ENCODE assay signal across 14 cellular contexts in the genomic region with DNA sequence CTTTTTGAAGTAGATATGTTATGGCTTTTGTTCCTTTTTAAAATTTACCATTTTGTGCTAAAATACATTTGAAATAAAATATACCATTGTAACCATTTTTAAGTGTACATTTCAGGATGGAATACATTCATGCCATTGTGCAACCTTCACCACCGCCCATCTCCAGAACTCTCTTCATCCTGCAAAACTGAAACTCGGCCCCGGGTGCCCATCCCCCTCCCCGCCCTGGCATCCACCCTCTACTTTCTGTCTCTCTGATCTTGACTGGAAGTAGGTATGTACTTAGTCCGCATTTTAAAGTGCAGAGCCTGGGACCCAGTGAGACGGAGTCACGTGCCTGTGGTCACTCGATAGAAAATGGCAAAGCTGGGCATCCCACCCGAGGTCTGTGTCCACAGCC. TPM values are rescaled to one million over a fixed set of nuclear protein-coding genes. Genes with fewer than 3 reads are reported as not detected.
DNase-seq lines count a peak whose midpoint lies in the region; ATAC-seq and TF ChIP-seq lines count a peak whose summit lies in the region.
"Had no signal": no experiment of that assay in that cellular context is flagged by ENCODE, and none has a peak within 500 bp of the region (broad histone marks: within the 10 kb centered on the region; RNA-seq: fewer than 3 reads in every experiment).

No MANE protein-coding gene starts in this region.

- peak overlapping the region; percentile 83 for H3K27ac Mint-ChIP-seq in activated CD4-positive, alpha-beta T cell treated with anti-CD3 and anti-CD28 coated beads, Interleukin-2, amount 10 ng/mL, durations not matched to agents 7 days and 5 days
- H3K27ac Mint-ChIP-seq in neural progenitor cell: no peak overlapping the region
- H3K27ac Mint-ChIP-seq: HFFc6 had no signal

- no peak overlapping the region for H3K4me3 Mint-ChIP-seq in activated CD4-positive, alpha-beta T cell treated with anti-CD3 and anti-CD28 coated beads, Interleukin-2, amount 10 ng/mL, durations not matched to agents 7 days and 5 days
- no peak overlapping the region for H3K4me3 Mint-ChIP-seq in neural progenitor cell
- H3K4me3 Mint-ChIP-seq: HFFc6 had no signal

- intact Hi-C loops in left cardiac atrium (cut with DNase I): no loop called here

- H3K4me1 ChIP-seq in MM.1S (ENCODE audit: low read length): peaks cover 26% of the 10 kb centered on the region
- H3K4me1 ChIP-seq in neural progenitor cell: peaks cover 33% of the 10 kb centered on the region
- H3K4me1 ChIP-seq: A549 had no signal

- H3K4me2 ChIP-seq in MM.1S (ENCODE audit: low read depth, low read length) (0 out of 2 replicates have a peak overlapping the region, but pooled peaks have one; percentile 8), neural progenitor cell (peak overlapping the region; percentile 41)
- H3K4me2 ChIP-seq: A549 had no signal

- H4K20me1 ChIP-seq in MM.1S (ENCODE audit: insufficient read depth, low read length): no peaks in the 10 kb centered on the region
- H4K20me1 ChIP-seq in neural progenitor cell (ENCODE audit: low read depth): no peaks in the 10 kb centered on the region

- H3K9me3 Mint-ChIP-seq in activated CD4-positive, alpha-beta T cell treated with anti-CD3 and anti-CD28 coated beads, Interleukin-2, amount 10 ng/mL, durations not matched to agents 7 days and 5 days: peaks cover 3% of the 10 kb centered on the region
- H3K9me3 Mint-ChIP-seq in neural progenitor cell: peaks cover 2% of the 10 kb centered on the region
- H3K9me3 Mint-ChIP-seq: HFFc6 had no signal

- H3K27ac ChIP-seq in MM.1S (ENCODE audit: low read length): no peak overlapping the region
- peak overlapping the region; percentile 46 for H3K27ac ChIP-seq in caudate nucleus (ENCODE audit: low read depth, low read length)
- no peak overlapping the region for H3K27ac ChIP-seq in neural progenitor cell
- H3K27ac ChIP-seq: A549, C4-2B had no signal

- H3K36me3 ChIP-seq in MM.1S (replicated peaks; ENCODE audit: insufficient read depth, low read length) (no peaks in the 10 kb centered on the region), neural progenitor cell (no peaks in the 10 kb centered on the region)

- H3K79me2 ChIP-seq in MM.1S (ENCODE audit: low read length) (no peaks in the 10 kb centered on the region), neural progenitor cell (ENCODE audit: low read depth) (no peaks in the 10 kb centered on the region)

- no peak for ATAC-seq in left cardiac atrium
- ATAC-seq: A549 had no signal

- no peak for TF ChIP-seq CTCF in MM.1S (IDR thresholded peaks at IDR 0.05; ENCODE audit: low read length)
- TF ChIP-seq CTCF in neural progenitor cell (IDR thresholded peaks at IDR 0.05): no peak

- H3K27me3 Mint-ChIP-seq in activated CD4-positive, alpha-beta T cell treated with anti-CD3 and anti-CD28 coated beads, Interleukin-2, amount 10 ng/mL, durations not matched to agents 7 days and 5 days: peaks cover 3% of the 10 kb centered on the region
- H3K27me3 Mint-ChIP-seq in neural progenitor cell (ENCODE audit: insufficient read depth, low read depth): no peaks in the 10 kb centered on the region

- H3K9ac ChIP-seq in MM.1S (ENCODE audit: low read length) (no peak overlapping the region), neural progenitor cell (no peak overlapping the region)

- peaks cover 35% of the 10 kb centered on the region for H3K4me1 Mint-ChIP-seq in activated CD4-positive, alpha-beta T cell treated with anti-CD3 and anti-CD28 coated beads, Interleukin-2, amount 10 ng/mL, durations not matched to agents 7 days and 5 days
- peaks cover 34% of the 10 kb centered on the region for H3K4me1 Mint-ChIP-seq in neural progenitor cell

- H3K36me3 Mint-ChIP-seq in activated CD4-positive, alpha-beta T cell treated with anti-CD3 and anti-CD28 coated beads, Interleukin-2, amount 10 ng/mL, durations not matched to agents 7 days and 5 days (ENCODE audit: low read depth): peaks cover 5% of the 10 kb centered on the region
- no peaks in the 10 kb centered on the region for H3K36me3 Mint-ChIP-seq in neural progenitor cell

- H3K27me3 ChIP-seq in MM.1S (replicated peaks; ENCODE audit: insufficient read depth, low read length) (no peaks in the 10 kb centered on the region), neural progenitor cell (no peaks in the 10 kb centered on the region)

- no peaks in the 10 kb centered on the region for H3K9me2 ChIP-seq in MM.1S (replicated peaks; ENCODE audit: insufficient read depth, low read length)

- H2AFZ ChIP-seq in MM.1S (ENCODE audit: low read length) (no peak overlapping the region), neural progenitor cell (replicated peaks) (no peak overlapping the region)

- POLR2A ChIA-PET in activated CD4-positive, alpha-beta T cell treated with anti-CD3 and anti-CD28 coated beads, Interleukin-2, amount 10 ng/mL, durations not matched to agents 7 days and 5 days (lab: Charles Lee): no interaction called here

- H3F3A ChIP-seq in MM.1S (ENCODE audit: insufficient read depth, low read length) (peaks cover 10% of the 10 kb centered on the region), neural progenitor cell (ENCODE audit: low read depth) (peaks cover 11% of the 10 kb centered on the region)

- CTCF ChIA-PET in activated CD4-positive, alpha-beta T cell treated with anti-CD3 and anti-CD28 coated beads, Interleukin-2, amount 10 ng/mL, durations not matched to agents 7 days and 5 days (lab: Charles Lee): interaction anchor here (0.7 to 1.3 kb wide), 4 partner anchors 10 to 37 kb away, joined by 3 to 4 read pairs (median 3); no protein-coding TSS in a partner anchor

- H3K4me3 ChIP-seq in MM.1S (ENCODE audit: low read length): no peak overlapping the region
- H3K4me3 ChIP-seq in neural progenitor cell: no peak overlapping the region
- H3K4me3 ChIP-seq: A549 had no signal

- H3K9me3 ChIP-seq in MM.1S (replicated peaks; ENCODE audit: insufficient read depth, low read length) (no peaks in the 10 kb centered on the region), neural progenitor cell (ENCODE audit: low read depth) (no peaks in the 10 kb centered on the region)
- H3K9me3 ChIP-seq: A549 had no signal

- peak; percentile 35 for DNase-seq in activated CD4-positive, alpha-beta T cell treated with anti-CD3 and anti-CD28 coated beads, Interleukin-2, amount 10 ng/mL, durations not matched to agents 7 days and 5 days
- no peak for DNase-seq in activated CD4-positive, alpha-beta T cell treated with anti-CD3 and anti-CD28 coated beads, Interleukin-2, amount 50 U/mL, for 48 hours
- DNase-seq in MM.1S (peak; percentile 56), caudate nucleus (lab: John Stamatoyannopoulos, UW) (no peak), neural progenitor cell (ENCODE audit: low spot score) (no peak), left cardiac atrium (no peak), nucleus accumbens (lab: John Stamatoyannopoulos, UW) (no peak), NCI-H2029 treated with DMSO at 0.1 percent for 48 hours (lab: John Stamatoyannopoulos, UW) (no peak)
- DNase-seq: HFFc6, SHP77 had no signal

RNA-seq across cellular contexts. Expression of a gene that starts 45.6 kb away (rescaled TPM):
- total RNA-seq in activated CD4-positive, alpha-beta T cell treated with anti-CD3 and anti-CD28 coated beads, Interleukin-2, amount 10 ng/mL, durations not matched to agents 7 days and 5 days: not detected
- total RNA-seq in neural progenitor cell (ENCODE audit: low replicate concordance) (12.9 and 13.7 TPM in 2 replicates), left cardiac atrium (1 to 10 TPM; 1.3 to 1.5 TPM)
- total RNA-seq: Daoy, HFFc6, MCF 10A had no signal

Comparison
In these comparisons a context has a peak if more than half of its experiments do, and no peak if none do; other contexts are left out.
1. DNase-seq: peak in activated CD4-positive, alpha-beta T cell treated with anti-CD3 and anti-CD28 coated beads, Interleukin-2, amount 10 ng/mL, durations not matched to agents 7 days and 5 days (single experiment) and MM.1S (single experiment); none in activated CD4-positive, alpha-beta T cell treated with anti-CD3 and anti-CD28 coated beads, Interleukin-2, amount 50 U/mL, for 48 hours (0 of 2), caudate nucleus (0 of 61), neural progenitor cell (single experiment), left cardiac atrium (single experiment), nucleus accumbens (0 of 56) and NCI-H2029 treated with DMSO at 0.1 percent for 48 hours (single experiment).